1 cellular context compared by ENCODE assay signal in genomic region chr12:663293-663871, GRCh38.
TF ChIP-seq lines count a peak whose summit lies in the region.

A gene with protein sequence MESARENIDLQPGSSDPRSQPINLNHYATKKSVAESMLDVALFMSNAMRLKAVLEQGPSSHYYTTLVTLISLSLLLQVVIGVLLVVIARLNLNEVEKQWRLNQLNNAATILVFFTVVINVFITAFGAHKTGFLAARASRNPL (minus strand): TSS chr12:663445. CDS start chr12:663360, 85 bp downstream.

TF ChIP-seq in IMR-90, 13 proteins besides CTCF, POLR2A, EP300 and RAD21 (continued from another document):
- TF ChIP-seq ELK1 (IDR thresholded peaks at IDR 0.05; ENCODE audit: borderline replicate concordance, low read depth, low read length) = no peak
- no peak for TF ChIP-seq MAFK (IDR thresholded peaks at IDR 0.05; ENCODE audit: low read depth, low read length)
- TF ChIP-seq NFE2L2 (IDR thresholded peaks at IDR 0.05; ENCODE audit: low read depth, low read length) = no peak
- TF ChIP-seq BHLHE40 (IDR thresholded peaks at IDR 0.05; ENCODE audit: low read depth, low read length) = no peak
- TF ChIP-seq CHD1 (IDR thresholded peaks at IDR 0.05; ENCODE audit: low read depth, low read length) = no peak
- no peak for TF ChIP-seq MXI1 (IDR thresholded peaks at IDR 0.05; ENCODE audit: borderline replicate concordance, low read depth, low read length)
- TF ChIP-seq MAZ (IDR thresholded peaks at IDR 0.05; ENCODE audit: borderline replicate concordance, low read depth, low read length) = no peak
- no peak for TF ChIP-seq CEBPB (IDR thresholded peaks at IDR 0.05; ENCODE audit: low read depth, low read length)
